In genomic region chr1:22256213-22256512, GRCh38 we compare ENCODE assay signal across 15 cellular contexts.
"Had no signal": no experiment of that assay in that cellular context is flagged by ENCODE, and none has a peak within 500 bp of the region (broad histone marks: within the 10 kb centered on the region; RNA-seq: fewer than 3 reads in every experiment).

No MANE protein-coding gene starts in this region.

- H3K4me3 Mint-ChIP-seq: endodermal cell; naive thymus-derived CD4-positive, alpha-beta T cell had no signal

- H3K9me3 ChIP-seq: sigmoid colon, suprapubic skin had no signal

- H3K4me1 ChIP-seq: sigmoid colon had no signal

- H3K27me3 ChIP-seq: suprapubic skin had no signal

- H3K27ac Mint-ChIP-seq: activated naive CD4-positive, alpha-beta T cell treated with anti-CD3 and anti-CD28 coated beads, Interleukin-2, amount 50 U/mL, for 72 hours; naive thymus-derived CD4-positive, alpha-beta T cell had no signal

- H3K9me3 Mint-ChIP-seq: activated naive CD4-positive, alpha-beta T cell treated with anti-CD3 and anti-CD28 coated beads, Interleukin-2, amount 50 U/mL, for 72 hours; endodermal cell had no signal

- H3K4me3 ChIP-seq: sigmoid colon, suprapubic skin had no signal

- DNase-seq: activated effector memory CD4-positive, alpha-beta T cell treated with anti-CD3 and anti-CD28 coated beads, Interleukin-2, amount 50 U/mL, for 16 hours; activated T-cell treated with anti-CD3 and anti-CD28 coated beads, Interleukin-2, amount 50 U/mL, for 1 hour; amniotic stem cell; endodermal cell; erythroblast; kidney; midbrain; naive thymus-derived CD4-positive, alpha-beta T cell; occipital lobe; sigmoid colon; stimulated activated CD4-positive, alpha-beta T cell treated with anti-CD3 and anti-CD28 coated beads, Interleukin-12 subunit alpha, Interleukin-12 subunit beta, amount 100 ng/mL, for 4 hours; stimulated activated naive CD4-positive, alpha-beta T cell had no signal

- H3K36me3 ChIP-seq: brain microvascular endothelial cell, sigmoid colon, suprapubic skin had no signal

- H3K27ac ChIP-seq: brain microvascular endothelial cell, sigmoid colon, suprapubic skin had no signal

- H3K36me3 Mint-ChIP-seq: activated naive CD4-positive, alpha-beta T cell treated with anti-CD3 and anti-CD28 coated beads, Interleukin-2, amount 50 U/mL, for 72 hours; naive thymus-derived CD4-positive, alpha-beta T cell had no signal
